9 cellular contexts compared by ENCODE assay signal in genomic region chr12:13661005-13661887, GRCh38.
DNase-seq lines count a peak whose midpoint lies in the region; ATAC-seq and TF ChIP-seq lines count a peak whose summit lies in the region.
"Had no signal": no experiment of that assay in that cellular context is flagged by ENCODE, and none has a peak within 500 bp of the region (broad histone marks: within the 10 kb centered on the region; RNA-seq: fewer than 3 reads in every experiment).

No MANE protein-coding gene starts in this region.

- H3K4me3 ChIP-seq in GM06990 (replicated peaks; ENCODE audit: low read depth, low read length) (no peak overlapping the region), brain microvascular endothelial cell (ENCODE audit: low read depth, low read length) (no peak overlapping the region)

- ATAC-seq in HG03025 (IDR thresholded peaks at IDR 0.05; ENCODE audit: low FRiP score, unreplicated experiment) (peak; percentile 74), GM18873 (IDR thresholded peaks at IDR 0.05; ENCODE audit: low FRiP score, unreplicated experiment) (no peak)

- peak; percentile 91 for TF ChIP-seq CTCF in GM06990 (IDR thresholded peaks at IDR 0.05; ENCODE audit: insufficient read depth, low read length, poor library complexity, severe bottlenecking)
- peak; percentile 84 for TF ChIP-seq CTCF in brain microvascular endothelial cell (IDR thresholded peaks at IDR 0.05; ENCODE audit: low read depth, low read length, missing control alignments)

- H3K36me3 ChIP-seq in GM06990 (ENCODE audit: control insufficient read depth, insufficient read depth, low read length) (no peaks in the 10 kb centered on the region), brain microvascular endothelial cell (replicated peaks) (no peaks in the 10 kb centered on the region)

- H3K27me3 ChIP-seq in GM06990 (replicated peaks; ENCODE audit: control insufficient read depth, insufficient read depth, low read length) = peaks cover 2% of the 10 kb centered on the region; the same call in 1 of the 2 replicates
- no peaks in the 10 kb centered on the region for H3K27me3 ChIP-seq in brain microvascular endothelial cell (replicated peaks)

- no peak overlapping the region for H3K27ac ChIP-seq in brain microvascular endothelial cell
- H3K27ac ChIP-seq: epithelial cell of prostate had no signal

- in situ Hi-C loops in brain microvascular endothelial cell (cut with HindIII; ENCODE audit: low pct_ligation_motif_present, low sequenced_read_pairs) = no loop called here

- DNase-seq in A172 (ENCODE audit: low spot score) (peak; percentile 10), GM06990 (ENCODE audit: extremely low read depth, insufficient read length) (no peak), NCI-H526 treated with DMSO at 0.1 percent for 48 hours (lab: John Stamatoyannopoulos, UW) (peak; percentile 17), brain microvascular endothelial cell (peak; percentile 38), inferior parietal cortex (ENCODE audit: extremely low spot score) (peak; percentile 80)
- DNase-seq in stimulated activated CD4-positive, alpha-beta T cell treated with anti-CD3 and anti-CD28 coated beads, Interleukin-2, amount 100 ng/mL, for 24 hours = peak; percentile 22 to 24
